27 cellular contexts compared by ENCODE assay signal in genomic region chr9:131068076-131068816, GRCh38. TPM values are rescaled to one million over a fixed set of nuclear protein-coding genes. Genes with fewer than 3 reads are reported as not detected.
DNase-seq lines count a peak whose midpoint lies in the region; ATAC-seq, FAIRE-seq and TF ChIP-seq lines count a peak whose summit lies in the region.
"Had no signal": no experiment of that assay in that cellular context is flagged by ENCODE, and none has a peak within 500 bp of the region (broad histone marks: within the 10 kb centered on the region; RNA-seq: fewer than 3 reads in every experiment).

No MANE protein-coding gene starts in this region.

- H2BK120ac ChIP-seq in H9 (ENCODE audit: low read depth, low read length, poor library complexity, severe bottlenecking) (no peak overlapping the region), H1 (replicated peaks; ENCODE audit: low read depth, low read length) (no peak overlapping the region)

- H3K27me3 Mint-ChIP-seq in H9 (ENCODE audit: low read depth) = no peaks in the 10 kb centered on the region
- H3K27me3 Mint-ChIP-seq in CD8-positive, alpha-beta memory T cell = peaks cover 5% of the 10 kb centered on the region in 2 donors
- H3K27me3 Mint-ChIP-seq: CD4-positive, CD25-positive, alpha-beta regulatory T cell had no signal

- TF ChIP-seq POLR2A in H1 (IDR thresholded peaks at IDR 0.05; ENCODE audit: control extremely low read depth in 1 of 2, low read depth in 2 of 2, low read length in 2 of 2) (no peak), esophagus squamous epithelium (IDR thresholded peaks at IDR 0.05) (no peak)

- H2BK15ac ChIP-seq in H9 (ENCODE audit: low read depth, low read length) = no peak overlapping the region
- H2BK15ac ChIP-seq in H1 (ENCODE audit: low read length) = no peak overlapping the region

- H3K4me3 ChIP-seq in H1 (ENCODE audit: extremely low read depth in 1 of 4, insufficient read depth in 2 of 4, low read depth in 3 of 4, low read length in 4 of 4) (no peak overlapping the region), esophagus squamous epithelium (no peak overlapping the region)
- H3K4me3 ChIP-seq in CD8-positive, alpha-beta memory T cell (ENCODE audit: low read length) = no peak overlapping the region
- H3K4me3 ChIP-seq: BLaER1 had no signal

- H3K79me1 ChIP-seq in H9 (ENCODE audit: insufficient read depth, low read depth, low read length, poor library complexity, severe bottlenecking) (no peaks in the 10 kb centered on the region), H1 (ENCODE audit: low read depth, low read length) (no peaks in the 10 kb centered on the region)

- TF ChIP-seq CTCF in H9 (conservative IDR thresholded peaks at IDR 0.05) = no peak
- TF ChIP-seq CTCF in H1 (IDR thresholded peaks at IDR 0.05; ENCODE audit: control extremely low read depth in 1 of 3, insufficient read depth in 1 of 3, low read depth in 1 of 3, low read length in 3 of 3) = no peak
- TF ChIP-seq CTCF in esophagus squamous epithelium (IDR thresholded peaks at IDR 0.05) = no peak

- H4K20me1 ChIP-seq in H9 (ENCODE audit: control insufficient read depth, insufficient read depth, insufficient read length) (no peaks in the 10 kb centered on the region), H1 (replicated peaks in 1 of 2; ENCODE audit: control insufficient read depth in 1 of 2, insufficient read depth in 2 of 2, low read length in 2 of 2) (peaks cover 0 to 4% of the 10 kb centered on the region in 2 experiments)
- H4K20me1 ChIP-seq: BLaER1 had no signal

- 0 out of 4 replicates have a peak, but pooled peaks cover 0 to 4% of the 10 kb centered on the region in 2 experiments for H3K4me1 Mint-ChIP-seq in H9
- no peaks in the 10 kb centered on the region for H3K4me1 Mint-ChIP-seq in CD8-positive, alpha-beta memory T cell
- H3K4me1 Mint-ChIP-seq: CD4-positive, CD25-positive, alpha-beta regulatory T cell had no signal

- no peak overlapping the region for H4K91ac ChIP-seq in H9 (ENCODE audit: insufficient read length, low read depth, low read length)
- H4K91ac ChIP-seq in H1 (replicated peaks; ENCODE audit: insufficient read length, low read length) = no peak overlapping the region

- H3K27me3 ChIP-seq in H9 (ENCODE audit: insufficient read depth, low read length) (no peaks in the 10 kb centered on the region), H1 (replicated peaks in 1 of 4; ENCODE audit: control insufficient read depth in 3 of 4, extremely low read depth in 1 of 4, insufficient read depth in 3 of 4, low read length in 3 of 4) (no peaks in the 10 kb centered on the region), esophagus squamous epithelium (peaks cover 0 to 30% (median 0%) of the 10 kb centered on the region in 4 donors)
- H3K27me3 ChIP-seq in CD8-positive, alpha-beta memory T cell (ENCODE audit: insufficient read depth, low read length, poor library complexity, severe bottlenecking) = peaks cover 33% of the 10 kb centered on the region
- H3K27me3 ChIP-seq: BLaER1 had no signal

- TF ChIP-seq EP300 in H1 (IDR thresholded peaks at IDR 0.05; ENCODE audit: borderline replicate concordance in 1 of 2, low read depth in 2 of 2, low read length in 2 of 2) = no peak

- no peak for FAIRE-seq in H1 (lab: Jason Lieb, UNC)
- FAIRE-seq: A204.1, GM18507, H54 had no signal

- no peak overlapping the region for H3K4me3 Mint-ChIP-seq in H9
- no peak overlapping the region for H3K4me3 Mint-ChIP-seq in CD8-positive, alpha-beta memory T cell
- H3K4me3 Mint-ChIP-seq: CD4-positive, CD25-positive, alpha-beta regulatory T cell had no signal

- H3K27ac Mint-ChIP-seq in H9 = peak overlapping the region in 2 of 3 experiments; percentile 57 to 84; a peak in 3 of 7 replicates
- H3K27ac Mint-ChIP-seq in CD8-positive, alpha-beta memory T cell = peak overlapping the region in 1 of 8 donors; percentile 32
- H3K27ac Mint-ChIP-seq: CD4-positive, CD25-positive, alpha-beta regulatory T cell had no signal

- TF ChIP-seq RAD21 in H1 (IDR thresholded peaks at IDR 0.05 in 1 of 2, conservative IDR thresholded peaks at IDR 0.05 in 1 of 2; ENCODE audit: low read depth in 2 of 2, low read length in 2 of 2) = no peak

- H3K14ac ChIP-seq in H9 (ENCODE audit: insufficient read depth, low read length) (peak overlapping the region; percentile 23; the same call in 1 of the 2 replicates), H1 (ENCODE audit: insufficient read length) (no peak overlapping the region)

- H3K9ac ChIP-seq in H9 (ENCODE audit: extremely low read depth, insufficient read length, low read length) = no peak overlapping the region
- H3K9ac ChIP-seq in H1 (replicated peaks in 1 of 4; ENCODE audit: extremely low read depth in 1 of 4, low read depth in 3 of 4, low read length in 3 of 4) = no peak overlapping the region
- H3K9ac ChIP-seq: BLaER1 had no signal

- no peak overlapping the region for H3K4me2 ChIP-seq in H9 (ENCODE audit: insufficient read depth, insufficient read length, low read length)
- no peak overlapping the region for H3K4me2 ChIP-seq in H1 (ENCODE audit: insufficient read depth in 1 of 2, low read depth in 2 of 2, low read length in 2 of 2)
- H3K4me2 ChIP-seq: BLaER1 had no signal

- CTCF ChIA-PET in H1 (lab: Charles Lee; ENCODE audit: partially characterized antibody) = interaction anchor here (1.2 to 3.0 kb wide), 2 partner anchors 12 to 21 kb away, joined by 4 to 25 read pairs; no protein-coding TSS in a partner anchor
- CTCF ChIA-PET in CD8-positive, alpha-beta memory T cell (lab: Charles Lee) = no interaction called here

- H4K5ac ChIP-seq in H9 (ENCODE audit: insufficient read length, low read depth, low read length) = no peak overlapping the region
- no peak overlapping the region for H4K5ac ChIP-seq in H1 (ENCODE audit: insufficient read length, low read depth, low read length)

- H3K23me2 ChIP-seq in H9 (ENCODE audit: insufficient read length, low read depth, low read length, poor library complexity, severe bottlenecking) = no peaks in the 10 kb centered on the region
- peaks cover 5% of the 10 kb centered on the region; the same call in 1 of the 2 replicates for H3K23me2 ChIP-seq in H1 (ENCODE audit: low read depth, low read length)

- H3K27ac ChIP-seq in H9 (ENCODE audit: insufficient read length, low read depth, low read length) (no peak overlapping the region), H1 (ENCODE audit: low read depth, low read length) (no peak overlapping the region), esophagus squamous epithelium (no peak overlapping the region)
- no peak overlapping the region for H3K27ac ChIP-seq in CD8-positive, alpha-beta memory T cell (ENCODE audit: low read depth, low read length)
- H3K27ac ChIP-seq: BLaER1, RWPE1 had no signal

- H3K36me3 ChIP-seq in H1 (ENCODE audit: control insufficient read depth in 2 of 4, insufficient read depth in 4 of 4, low read length in 3 of 4) (no peaks in the 10 kb centered on the region), esophagus squamous epithelium (no peaks in the 10 kb centered on the region)
- H3K36me3 ChIP-seq in CD8-positive, alpha-beta memory T cell (ENCODE audit: insufficient read depth, low read length) = no peaks in the 10 kb centered on the region
- H3K36me3 ChIP-seq: BLaER1 had no signal

- H3K56ac ChIP-seq in H9 (ENCODE audit: insufficient read length, low read depth, low read length) = no peak overlapping the region
- no peak overlapping the region for H3K56ac ChIP-seq in H1 (replicated peaks; ENCODE audit: insufficient read length, low read depth, low read length)

- ATAC-seq in left ventricle myocardium superior (peak; percentile 80), HG02885 (IDR thresholded peaks at IDR 0.05; ENCODE audit: poor library complexity, unreplicated experiment) (no peak)
- ATAC-seq: SK-N-SH treated with all-trans-retinoic acid at 6 μM for 48 hours had no signal

- no peak overlapping the region for H3K18ac ChIP-seq in H9 (ENCODE audit: insufficient read length, low read depth, low read length)
- no peak overlapping the region for H3K18ac ChIP-seq in H1 (ENCODE audit: extremely low read depth, low read length)

- no CpG with 5 or more reads among the region's 14 CpGs for WGBS in H9 (ENCODE audit: extremely low coverage, insufficient read length, low lambda C conversion rate)
- WGBS in H1 (ENCODE audit: extremely low coverage in 1 of 2, insufficient coverage in 1 of 2, insufficient read length in 1 of 2, insufficient replicate concordance in 2 of 2, low coverage in 1 of 2, low lambda C conversion rate in 2 of 2, missing lambda C conversion rate in 1 of 2), 2 experiments = 73% methylated on average over 13 of the region's 14 CpGs; no CpG with 5 or more reads in 1 of the 2 experiments
- 40 to 61% methylated on average over 1 to 3 of the region's 14 CpGs for WGBS in esophagus squamous epithelium, 2 donors

- DNase-seq in H9 (no peak), H1 (ENCODE audit: low read depth in 1 of 2, low spot score in 2 of 2) (no peak), left ventricle myocardium superior (peak; percentile 55), myocyte (ENCODE audit: low read depth) (peak; percentile 65), T-helper 2 cell (no peak), esophagus squamous epithelium (lab: John Stamatoyannopoulos, UW) (no peak)
- DNase-seq in CD8-positive, alpha-beta memory T cell = no peak
- DNase-seq: CD4-positive, CD25-positive, alpha-beta regulatory T cell; COR-L47; KBM-7; MV-4-11; NCI-H1105; NCI-H1436 treated with DMSO at 0.1 percent for 48 hours; NCI-H187 treated with DMSO at 0.1 percent for 48 hours; NCI-H2107; NCI-H524 had no signal

- H3K4me1 ChIP-seq in H9 (ENCODE audit: insufficient read depth, low read length) (no peaks in the 10 kb centered on the region), H1 (replicated peaks in 1 of 4; ENCODE audit: control insufficient read depth in 3 of 4, insufficient read depth in 4 of 4, low read length in 3 of 4) (no peaks in the 10 kb centered on the region), esophagus squamous epithelium (no peaks in the 10 kb centered on the region)
- H3K4me1 ChIP-seq in CD8-positive, alpha-beta memory T cell (ENCODE audit: insufficient read depth, low read length) = no peaks in the 10 kb centered on the region
- H3K4me1 ChIP-seq: BLaER1 had no signal

- H3K9me3 Mint-ChIP-seq in H9 = no peaks in the 10 kb centered on the region; a peak in 1 of 5 replicates
- H3K9me3 Mint-ChIP-seq in CD8-positive, alpha-beta memory T cell = peaks cover 0 to 3% (median 0%) of the 10 kb centered on the region in 5 donors
- H3K9me3 Mint-ChIP-seq: CD4-positive, CD25-positive, alpha-beta regulatory T cell had no signal

- intact Hi-C loops in left ventricle myocardium superior (cut with micrococcal nuclease) = no loop called here
- intact Hi-C loops in esophagus squamous epithelium (cut with DNase I) = no loop called here

- H3K4ac ChIP-seq in H9 (ENCODE audit: low read depth, low read length) (no peak overlapping the region), H1 (replicated peaks; ENCODE audit: insufficient read length, low read depth, low read length) (no peak overlapping the region)

- H2AFZ ChIP-seq in H9 (ENCODE audit: low read length) (no peak overlapping the region), H1 (ENCODE audit: low read length) (no peak overlapping the region)

- H3K9me3 ChIP-seq in H9 (ENCODE audit: control insufficient read depth, low read depth, low read length) (no peaks in the 10 kb centered on the region), H1 (ENCODE audit: insufficient read depth in 2 of 2, low read depth in 1 of 2, low read length in 1 of 2) (no peaks in the 10 kb centered on the region), esophagus squamous epithelium (no peaks in the 10 kb centered on the region)
- H3K9me3 ChIP-seq in CD8-positive, alpha-beta memory T cell (ENCODE audit: low read length) = no peaks in the 10 kb centered on the region
- H3K9me3 ChIP-seq: BLaER1 had no signal

- H2BK12ac ChIP-seq in H9 (ENCODE audit: insufficient read length, low read depth, low read length) = no peak overlapping the region
- H2BK12ac ChIP-seq in H1 (ENCODE audit: low read depth, low read length) = no peak overlapping the region

- H3K23ac ChIP-seq in H9 (ENCODE audit: insufficient read length, low read depth, low read length) = no peak overlapping the region
- H3K23ac ChIP-seq in H1 (ENCODE audit: insufficient read length) = no peak overlapping the region

- POLR2A ChIA-PET in H1 (lab: Charles Lee; ENCODE audit: partially characterized antibody) = interaction anchor here (1.1 to 2.2 kb wide), 3 partner anchors 29 to 44 kb away, joined by 3 to 8 read pairs (median 3); no protein-coding TSS in a partner anchor
- POLR2A ChIA-PET in CD8-positive, alpha-beta memory T cell (lab: Charles Lee) = no interaction called here

- no peak overlapping the region for H2BK5ac ChIP-seq in H9 (ENCODE audit: insufficient read length, low read length)
- H2BK5ac ChIP-seq in H1 (ENCODE audit: low read depth, low read length) = 0 out of 2 replicates have a peak overlapping the region, but pooled peaks have one; percentile 35

- H3K79me2 ChIP-seq in H9 (ENCODE audit: insufficient read depth, low read length) = no peaks in the 10 kb centered on the region
- H3K79me2 ChIP-seq in H1 (ENCODE audit: control insufficient read depth in 1 of 2, insufficient read depth in 2 of 2, low read length in 2 of 2) = no peaks in the 10 kb centered on the region

- H3T11ph ChIP-seq in H9 (ENCODE audit: low read length) = no peak overlapping the region

- H4K8ac ChIP-seq in H9 (replicated peaks; ENCODE audit: insufficient read length, low read depth, low read length) (no peak overlapping the region), H1 (ENCODE audit: extremely low read depth, insufficient read depth, low read length) (no peak overlapping the region; the same call in 1 of the 2 replicates)

- H3K36me3 Mint-ChIP-seq in H9 (ENCODE audit: insufficient read depth in 1 of 3, low read depth in 3 of 3) = peaks cover 0 to 13% (median 3%) of the 10 kb centered on the region in 3 experiments; a peak in 3 of 7 replicates
- no peaks in the 10 kb centered on the region for H3K36me3 Mint-ChIP-seq in CD8-positive, alpha-beta memory T cell

- H2AK5ac ChIP-seq in H9 (ENCODE audit: insufficient read length, low read length) (no peak overlapping the region), H1 (ENCODE audit: low read depth, low read length) (no peak overlapping the region)

- H2BK20ac ChIP-seq in H9 (ENCODE audit: low read depth, low read length, poor library complexity, severe bottlenecking) (no peak overlapping the region), H1 (ENCODE audit: low read length) (no peak overlapping the region)

RNA-seq across cellular contexts. Expression of gene AIF1L, which starts 28.1 kb away (rescaled TPM):
- total RNA-seq in H9 (2021) (122 and 126 TPM in 2 replicates), left ventricle myocardium superior (22.9 TPM), myocyte (75.4 and 163 TPM in 2 replicates), esophagus squamous epithelium (10 to 100 TPM; 30.4 to 71.6 (median 38.3) TPM)
- 149 and 153 TPM in 2 replicates for total RNA-seq in H1 (2021; fragmentation: NEBNext Ultra II Directional; extraction: Animal tissue kit (Norgen Biotek cat#: 25700))
- polyA plus RNA-seq in H1 (2011; rRNA removed) = 68.2 and 70.7 TPM in 2 replicates
- 103 TPM for polyA plus RNA-seq in H1 (2011; cell fraction: cytosol; rRNA removed)
- polyA plus RNA-seq in H1 (2011; cell fraction: nucleus; rRNA removed) = 76.7 TPM
- polyA plus RNA-seq in H1 (2012, experiment 1 of 2) = 121 to 128 TPM (median 125 TPM) in 4 replicates
- 119 TPM for polyA plus RNA-seq in H1 (2012, experiment 2 of 2)
- polyA plus RNA-seq in H1 (2013, experiment 1 of 2) = 81.8 TPM
- polyA plus RNA-seq in H1 (2013, experiment 2 of 2) = 81.0 TPM
- polyA minus RNA-seq in H1 (2011; rRNA and poly(A)+ RNA removed) = 121 and 131 TPM in 2 replicates
- polyA minus RNA-seq in H1 (2011; cell fraction: cytosol; rRNA and poly(A)+ RNA removed) = 65.1 TPM
- polyA minus RNA-seq in H1 (2011; cell fraction: nucleus; rRNA and poly(A)+ RNA removed) = 45.1 TPM
- 29.8 TPM for polyA plus RNA-seq in myocyte (2012)
- total RNA-seq in CD8-positive, alpha-beta memory T cell = under 1 TPM; 0.27 to 0.48 TPM
- not detected for polyA plus RNA-seq in CD8-positive, alpha-beta memory T cell
- total RNA-seq: LHCN-M2, OCI-LY7 had no signal
- polyA plus RNA-seq: CD4-positive, CD25-positive, alpha-beta regulatory T cell had no signal

RNA-seq across cellular contexts. Expression of gene NUP214, which starts 57.1 kb away (rescaled TPM):
- total RNA-seq in H9 (2021) = 47.2 and 53.8 TPM in 2 replicates
- 39.0 and 50.2 TPM in 2 replicates for total RNA-seq in H1 (2021; fragmentation: NEBNext Ultra II Directional; extraction: Animal tissue kit (Norgen Biotek cat#: 25700))
- 28.6 and 37.6 TPM in 2 replicates for polyA plus RNA-seq in H1 (2011; rRNA removed)
- polyA plus RNA-seq in H1 (2011; cell fraction: cytosol; rRNA removed) = 15.4 TPM
- polyA plus RNA-seq in H1 (2011; cell fraction: nucleus; rRNA removed) = 40.9 TPM
- polyA plus RNA-seq in H1 (2012, experiment 1 of 2) = 19.7 to 32.4 TPM (median 31.4 TPM) in 4 replicates
- polyA plus RNA-seq in H1 (2012, experiment 2 of 2) = 36.7 TPM
- polyA plus RNA-seq in H1 (2013, experiment 1 of 2) = 25.5 TPM
- polyA plus RNA-seq in H1 (2013, experiment 2 of 2) = 23.7 TPM
- 29.8 and 33.2 TPM in 2 replicates for polyA minus RNA-seq in H1 (2011; rRNA and poly(A)+ RNA removed)
- 35.2 TPM for polyA minus RNA-seq in H1 (2011; cell fraction: cytosol; rRNA and poly(A)+ RNA removed)
- 66.2 TPM for polyA minus RNA-seq in H1 (2011; cell fraction: nucleus; rRNA and poly(A)+ RNA removed)
- 28.9 TPM for total RNA-seq in left ventricle myocardium superior
- total RNA-seq in myocyte = 15.6 and 16.4 TPM in 2 replicates
- 18.2 TPM for polyA plus RNA-seq in myocyte (2012)
- 10 to 100 TPM; 69.2 to 69.5 TPM for total RNA-seq in CD8-positive, alpha-beta memory T cell
- polyA plus RNA-seq in CD8-positive, alpha-beta memory T cell = 21.3 TPM
- total RNA-seq in esophagus squamous epithelium = 10 to 100 TPM; 17.4 to 45.4 (median 31.1) TPM

RNA-seq across cellular contexts. Expression of gene LAMC3, which starts 59.3 kb away (rescaled TPM):
- 21.7 and 21.9 TPM in 2 replicates for total RNA-seq in H9 (2021)
- 12.3 and 13.2 TPM in 2 replicates for total RNA-seq in H1 (2021; fragmentation: NEBNext Ultra II Directional; extraction: Animal tissue kit (Norgen Biotek cat#: 25700))
- polyA plus RNA-seq in H1 (2011; rRNA removed) = 9.3 and 11.5 TPM in 2 replicates
- 6.0 TPM for polyA plus RNA-seq in H1 (2011; cell fraction: cytosol; rRNA removed)
- polyA plus RNA-seq in H1 (2011; cell fraction: nucleus; rRNA removed) = 24.8 TPM
- 8.0 to 13.0 TPM (median 12.4 TPM) in 4 replicates for polyA plus RNA-seq in H1 (2012, experiment 1 of 2)
- polyA plus RNA-seq in H1 (2012, experiment 2 of 2) = 10.7 TPM
- polyA plus RNA-seq in H1 (2013, experiment 1 of 2) = 18.4 TPM
- 15.1 TPM for polyA plus RNA-seq in H1 (2013, experiment 2 of 2)
- polyA minus RNA-seq in H1 (2011; rRNA and poly(A)+ RNA removed) = 3.8 and 4.1 TPM in 2 replicates
- polyA minus RNA-seq in H1 (2011; cell fraction: cytosol; rRNA and poly(A)+ RNA removed) = 4.8 TPM
- 7.2 TPM for polyA minus RNA-seq in H1 (2011; cell fraction: nucleus; rRNA and poly(A)+ RNA removed)
- total RNA-seq in left ventricle myocardium superior = 0.07 TPM
- 0.03 and 0.26 TPM in 2 replicates for total RNA-seq in myocyte
- 0.33 TPM for polyA plus RNA-seq in myocyte (2012)
- under 1 TPM; 0.04 to 0.07 TPM for total RNA-seq in CD8-positive, alpha-beta memory T cell
- not detected for polyA plus RNA-seq in CD8-positive, alpha-beta memory T cell
- total RNA-seq in esophagus squamous epithelium = 1 to 10 TPM in 3 of 4 donors, under 1 TPM in 1; 0.53 to 4.6 (median 2.7) TPM
- total RNA-seq: LHCN-M2, MCF 10A had no signal
- polyA plus RNA-seq: AG04450 had no signal

Comparison
In these comparisons a context has a peak if more than half of its experiments do, and no peak if none do; other contexts are left out.
1. DNase-seq: peak in left ventricle myocardium superior (single experiment) and myocyte (single experiment); none in H9 (single experiment), H1 (0 of 2), T-helper 2 cell (0 of 5), CD8-positive, alpha-beta memory T cell (0 of 5) and esophagus squamous epithelium (single experiment).
2. RNA of gene AIF1L, which starts 28.1 kb away (total RNA-seq): 149 to 153 TPM in H1, 122 to 126 TPM in H9, 75.4 to 163 TPM in myocyte, 30.4 to 71.6 TPM in esophagus squamous epithelium and 22.9 TPM in left ventricle myocardium superior (single experiment); 0.27 to 0.48 TPM in CD8-positive, alpha-beta memory T cell; every median in the first group is over 10 times any median in the second.